Comparison of ENCODE assay signal across 1 cellular context in the genomic region with DNA sequence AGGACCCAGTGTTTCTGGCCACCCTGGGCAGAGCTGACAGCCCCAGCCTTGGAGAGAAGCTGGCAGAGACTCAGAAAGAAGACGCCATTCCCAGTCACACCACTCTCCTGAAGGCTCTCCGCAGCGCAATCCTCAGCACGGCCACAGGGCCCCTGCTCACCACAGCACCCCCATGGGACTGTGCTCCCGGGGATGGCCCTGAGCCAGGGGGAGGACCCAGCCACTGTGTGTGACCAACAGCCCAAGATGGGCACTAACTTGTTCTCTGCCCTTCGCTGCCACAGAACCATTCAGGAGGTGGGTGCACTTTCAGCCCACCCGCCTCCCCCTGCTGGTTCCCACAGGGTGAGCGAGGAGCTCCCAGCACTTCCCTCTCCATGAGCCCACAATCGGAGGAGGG.
TF ChIP-seq lines count a peak whose summit lies in the region.

No MANE protein-coding gene starts in this region.

TF ChIP-seq in WTC11, 78 proteins besides CTCF, POLR2A, EP300 and RAD21 (continued from another document):
- TF ChIP-seq, protein P1, sequence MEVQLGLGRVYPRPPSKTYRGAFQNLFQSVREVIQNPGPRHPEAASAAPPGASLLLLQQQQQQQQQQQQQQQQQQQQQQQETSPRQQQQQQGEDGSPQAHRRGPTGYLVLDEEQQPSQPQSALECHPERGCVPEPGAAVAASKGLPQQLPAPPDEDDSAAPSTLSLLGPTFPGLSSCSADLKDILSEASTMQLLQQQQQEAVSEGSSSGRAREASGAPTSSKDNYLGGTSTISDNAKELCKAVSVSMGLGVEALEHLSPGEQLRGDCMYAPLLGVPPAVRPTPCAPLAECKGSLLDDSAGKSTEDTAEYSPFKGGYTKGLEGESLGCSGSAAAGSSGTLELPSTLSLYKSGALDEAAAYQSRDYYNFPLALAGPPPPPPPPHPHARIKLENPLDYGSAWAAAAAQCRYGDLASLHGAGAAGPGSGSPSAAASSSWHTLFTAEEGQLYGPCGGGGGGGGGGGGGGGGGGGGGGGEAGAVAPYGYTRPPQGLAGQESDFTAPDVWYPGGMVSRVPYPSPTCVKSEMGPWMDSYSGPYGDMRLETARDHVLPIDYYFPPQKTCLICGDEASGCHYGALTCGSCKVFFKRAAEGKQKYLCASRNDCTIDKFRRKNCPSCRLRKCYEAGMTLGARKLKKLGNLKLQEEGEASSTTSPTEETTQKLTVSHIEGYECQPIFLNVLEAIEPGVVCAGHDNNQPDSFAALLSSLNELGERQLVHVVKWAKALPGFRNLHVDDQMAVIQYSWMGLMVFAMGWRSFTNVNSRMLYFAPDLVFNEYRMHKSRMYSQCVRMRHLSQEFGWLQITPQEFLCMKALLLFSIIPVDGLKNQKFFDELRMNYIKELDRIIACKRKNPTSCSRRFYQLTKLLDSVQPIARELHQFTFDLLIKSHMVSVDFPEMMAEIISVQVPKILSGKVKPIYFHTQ (CRISPR knock-in tag; IDR thresholded peaks at IDR 0.05) = no peak
- TF ChIP-seq MXD4 (CRISPR knock-in tag; IDR thresholded peaks at IDR 0.05; ENCODE audit: borderline replicate concordance) = no peak
TF ChIP-seq in WTC11: peak in this region for 0.
